9 cellular contexts compared by ENCODE assay signal in the genomic region with DNA sequence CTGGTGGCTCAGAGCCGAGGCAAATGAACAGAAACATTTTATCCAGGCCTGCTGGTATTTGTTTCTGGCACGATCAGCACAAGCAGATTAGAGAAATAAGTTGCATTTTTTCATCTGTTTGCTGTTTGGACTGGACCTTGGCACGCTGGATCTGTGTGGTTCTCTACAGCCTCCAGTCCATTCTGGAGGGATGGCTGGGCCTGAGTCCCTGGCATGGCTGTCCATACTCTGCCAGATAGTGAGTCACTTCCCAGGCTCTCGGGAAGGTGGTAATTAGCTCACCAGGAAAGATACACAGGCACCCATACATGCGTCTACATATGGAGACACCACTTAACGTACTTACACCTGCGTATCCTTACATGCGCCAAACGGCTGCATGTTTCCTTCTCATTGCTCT.
DNase-seq lines count a peak whose midpoint lies in the region; ATAC-seq and TF ChIP-seq lines count a peak whose summit lies in the region.
"Had no signal": no experiment of that assay in that cellular context is flagged by ENCODE, and none has a peak within 500 bp of the region (broad histone marks: within the 10 kb centered on the region; RNA-seq: fewer than 3 reads in every experiment).

No MANE protein-coding gene starts in this region.

- DNase-seq in HPDE6-E6E7 (ENCODE audit: extremely low spot score) (peak; percentile 70), body of pancreas (peak in 3 of 4 donors; percentile 18 to 45 (median 27)), right cardiac atrium (peak; percentile 60 to 85 (median 80)), thoracic aorta (ENCODE audit: low spot score) (peak; percentile 31), NCI-H526 treated with DMSO at 0.1 percent for 48 hours (lab: John Stamatoyannopoulos, UW) (no peak)
- DNase-seq: activated naive CD4-positive, alpha-beta T cell treated with anti-CD3 and anti-CD28 coated beads, Interleukin-2, amount 10 ng/mL, durations not matched to agents 7 days and 5 days; NCI-H1105 treated with DMSO at 0.1 percent for 48 hours had no signal

- WGBS in body of pancreas, 2 donors: 67 to 72% methylated on average over 9 of the region's 9 CpGs
- 56% methylated on average over 9 of the region's 9 CpGs for WGBS in right cardiac atrium

- H3K9me3 ChIP-seq in body of pancreas: no peaks in the 10 kb centered on the region
- H3K9me3 ChIP-seq in right cardiac atrium (ENCODE audit: control insufficient read depth, low read length): no peaks in the 10 kb centered on the region
- no peaks in the 10 kb centered on the region for H3K9me3 ChIP-seq in thoracic aorta

- ATAC-seq in body of pancreas (peak; percentile 52), right cardiac atrium (peak; percentile 82 to 86), thoracic aorta (ENCODE audit: insufficient number of reproducible peaks, low FRiP score, low read depth) (peak; percentile 81), GM19452 (IDR thresholded peaks at IDR 0.05; ENCODE audit: unreplicated experiment) (no peak), GM18873 (IDR thresholded peaks at IDR 0.05; ENCODE audit: low FRiP score, unreplicated experiment) (no peak)

- TF ChIP-seq POLR2A in body of pancreas (IDR thresholded peaks at IDR 0.05): no peak

- intact Hi-C loops in body of pancreas (cut with DNase I): no loop called here
- intact Hi-C loops in right cardiac atrium (cut with DNase I): no loop called here

- H3K27me3 ChIP-seq in body of pancreas: no peaks in the 10 kb centered on the region
- no peaks in the 10 kb centered on the region for H3K27me3 ChIP-seq in right cardiac atrium (ENCODE audit: control insufficient read depth, insufficient read depth)
- no peaks in the 10 kb centered on the region for H3K27me3 ChIP-seq in thoracic aorta (replicated peaks; ENCODE audit: insufficient read depth)

- H3K36me3 ChIP-seq in body of pancreas (replicated peaks in 1 of 2; ENCODE audit: insufficient read depth in 1 of 2, low read depth in 2 of 2) (no peaks in the 10 kb centered on the region), thoracic aorta (no peaks in the 10 kb centered on the region)

- H3K4me1 ChIP-seq in body of pancreas: no peaks in the 10 kb centered on the region
- no peaks in the 10 kb centered on the region for H3K4me1 ChIP-seq in right cardiac atrium (ENCODE audit: control insufficient read depth, insufficient read depth, low read length)
- H3K4me1 ChIP-seq in thoracic aorta (ENCODE audit: control insufficient read depth in 1 of 2, low read depth in 2 of 2): peaks cover 23 to 59% of the 10 kb centered on the region in 2 donors

- TF ChIP-seq CTCF in body of pancreas (IDR thresholded peaks at IDR 0.05) (no peak), thoracic aorta (IDR thresholded peaks at IDR 0.05) (no peak)

- H3K27ac ChIP-seq in body of pancreas (no peak overlapping the region), right cardiac atrium (ENCODE audit: low read length) (no peak overlapping the region), thoracic aorta (peak overlapping the region; percentile 89 to 95)

- H3K4me3 ChIP-seq in body of pancreas (no peak overlapping the region), right cardiac atrium (ENCODE audit: low read length) (no peak overlapping the region), thoracic aorta (no peak overlapping the region)

Comparison
In these comparisons a context has a peak if more than half of its experiments do, and no peak if none do; other contexts are left out.
1. ATAC-seq: peak in body of pancreas (single experiment), right cardiac atrium (2 of 2) and thoracic aorta (single experiment); none in GM19452 (single experiment) and GM18873 (single experiment).
2. H3K27ac ChIP-seq: peak in thoracic aorta (2 of 2); none in body of pancreas (0 of 4) and right cardiac atrium (single experiment).